In genomic region chr22:50183141-50183971, GRCh38 we compare ENCODE assay signal across 1 cellular context.
TF ChIP-seq lines count a peak whose summit lies in the region.

No MANE protein-coding gene starts in this region.

TF ChIP-seq in GM23338, 12 proteins besides CTCF, POLR2A, EP300 and RAD21 (continued from another document):
- no peak for TF ChIP-seq ETS1 (IDR thresholded peaks at IDR 0.05)
- TF ChIP-seq EZH2 (IDR thresholded peaks at IDR 0.05; ENCODE audit: low read depth, unreplicated experiment) = no peak
- TF ChIP-seq CREB1 (CRISPR knock-in tag; IDR thresholded peaks at IDR 0.05; ENCODE audit: low read depth) = no peak
- no peak for TF ChIP-seq POLR2AphosphoS5 (IDR thresholded peaks at IDR 0.05; ENCODE audit: low read depth)
- TF ChIP-seq ZNF114 (CRISPR knock-in tag; IDR thresholded peaks at IDR 0.05) = no peak
- TF ChIP-seq EZH2phosphoT487 (IDR thresholded peaks at IDR 0.05; ENCODE audit: unreplicated experiment) = no peak
- no peak for TF ChIP-seq JUNB (IDR thresholded peaks at IDR 0.05; ENCODE audit: unreplicated experiment)
- no peak for TF ChIP-seq ZNF462 (CRISPR knock-in tag; IDR thresholded peaks at IDR 0.05)
